Comparison of ENCODE assay signal across 13 cellular contexts in the genomic region with DNA sequence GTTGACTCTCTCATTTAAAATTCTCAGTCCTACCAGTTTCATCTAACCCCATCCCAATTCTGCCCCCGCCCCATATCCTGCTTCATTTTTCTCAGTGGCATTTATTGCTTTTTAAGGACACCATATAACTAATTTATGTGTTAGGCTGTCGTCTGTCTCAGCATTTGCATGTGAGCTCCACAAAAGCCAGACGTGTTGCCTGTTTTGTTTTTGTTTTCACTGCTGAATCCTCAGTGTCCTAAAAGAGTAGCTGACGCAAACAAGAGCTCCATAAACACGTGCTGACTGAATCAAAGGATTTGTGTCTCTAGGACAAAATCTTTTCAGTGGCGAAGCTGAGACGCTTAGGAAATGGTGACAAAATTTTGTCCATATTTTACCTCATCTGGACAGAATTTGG.
DNase-seq lines count a peak whose midpoint lies in the region; ATAC-seq and TF ChIP-seq lines count a peak whose summit lies in the region.
"Had no signal": no experiment of that assay in that cellular context is flagged by ENCODE, and none has a peak within 500 bp of the region (broad histone marks: within the 10 kb centered on the region; RNA-seq: fewer than 3 reads in every experiment).

No MANE protein-coding gene starts in this region.

- peak overlapping the region; percentile 56 for H2AFZ ChIP-seq in smooth muscle cell (ENCODE audit: low read depth)

- DNase-seq in COLO668 (lab: John Stamatoyannopoulos, UW; ENCODE audit: unreplicated experiment) (peak; percentile 52), mesendoderm (no peak), smooth muscle cell (lab: John Stamatoyannopoulos, UW; ENCODE audit: unreplicated experiment) (no peak), upper lobe of right lung (no peak), HUDEP-2 (lab: John Stamatoyannopoulos, UW; ENCODE audit: unreplicated experiment in 76 of 76) (no peak), NCI-H446 (lab: John Stamatoyannopoulos, UW) (no peak)
- DNase-seq: 8988T; AML-193; CD8-positive, alpha-beta memory T cell had no signal

- H3K9me3 ChIP-seq in smooth muscle cell (replicated peaks; ENCODE audit: low read depth) (no peaks in the 10 kb centered on the region), upper lobe of right lung (no peaks in the 10 kb centered on the region)
- H3K9me3 ChIP-seq: BLaER1 had no signal

- H3K4me1 ChIP-seq in mesendoderm (ENCODE audit: control insufficient read depth, low read depth, low read length) (no peaks in the 10 kb centered on the region), smooth muscle cell (ENCODE audit: low read depth) (peaks cover 17% of the 10 kb centered on the region), upper lobe of right lung (no peaks in the 10 kb centered on the region)

- no peak overlapping the region for H3K56ac ChIP-seq in mesendoderm (ENCODE audit: low read length)

- peaks cover 5% of the 10 kb centered on the region for H3F3A ChIP-seq in smooth muscle cell (ENCODE audit: low read depth)

- no peaks in the 10 kb centered on the region for H3K79me1 ChIP-seq in mesendoderm (ENCODE audit: low read length)

- no peak overlapping the region for H4K8ac ChIP-seq in mesendoderm (ENCODE audit: low read depth, low read length)

- no peak overlapping the region for H2AK5ac ChIP-seq in mesendoderm (ENCODE audit: low read length)

- WGBS in mesendoderm (ENCODE audit: extremely low coverage, insufficient coverage, low lambda C conversion rate), result no CpG with 5 or more reads among the region's 7 CpGs
- WGBS in smooth muscle cell (ENCODE audit: low lambda C conversion rate), result 27% methylated on average over 7 of the region's 7 CpGs

- H3K4me2 ChIP-seq in mesendoderm (ENCODE audit: low read length), result no peak overlapping the region
- H3K4me2 ChIP-seq in smooth muscle cell, result no peak overlapping the region
- H3K4me2 ChIP-seq: BLaER1 had no signal

- no peak overlapping the region for H3K4ac ChIP-seq in mesendoderm (ENCODE audit: low read depth, low read length)

- TF ChIP-seq CTCF in VCaP (conservative IDR thresholded peaks at IDR 0.05) (no peak), smooth muscle cell (IDR thresholded peaks at IDR 0.05; ENCODE audit: borderline replicate concordance, insufficient read depth, poor library complexity, severe bottlenecking) (no peak), upper lobe of right lung (IDR thresholded peaks at IDR 0.05) (no peak)

- H3K9ac ChIP-seq in mesendoderm (ENCODE audit: low read length), result no peak overlapping the region
- no peak overlapping the region for H3K9ac ChIP-seq in smooth muscle cell (ENCODE audit: low read depth)
- H3K9ac ChIP-seq: BLaER1 had no signal

- H4K5ac ChIP-seq in mesendoderm (ENCODE audit: low read length), result no peak overlapping the region

- H3K27ac ChIP-seq in VCaP (peak overlapping the region; percentile 49), mesendoderm (ENCODE audit: low read depth, low read length) (no peak overlapping the region), smooth muscle cell (ENCODE audit: low read depth) (no peak overlapping the region), upper lobe of right lung (no peak overlapping the region)
- H3K27ac ChIP-seq: BLaER1 had no signal

- intact Hi-C loops in upper lobe of right lung (cut with DNase I), result no loop called here

- H3K18ac ChIP-seq in mesendoderm (ENCODE audit: low read length), result no peak overlapping the region

- no peak overlapping the region for H3K23ac ChIP-seq in mesendoderm (ENCODE audit: low read length)

- no peaks in the 10 kb centered on the region for H3K27me3 ChIP-seq in mesendoderm (ENCODE audit: insufficient read depth, low read length, poor library complexity)
- no peaks in the 10 kb centered on the region for H3K27me3 ChIP-seq in smooth muscle cell (ENCODE audit: low read depth)
- no peaks in the 10 kb centered on the region for H3K27me3 ChIP-seq in upper lobe of right lung
- H3K27me3 ChIP-seq: BLaER1 had no signal

- H3K4me3 ChIP-seq in mesendoderm (ENCODE audit: low read length) (no peak overlapping the region), smooth muscle cell (no peak overlapping the region), upper lobe of right lung (no peak overlapping the region)
- H3K4me3 ChIP-seq: BLaER1 had no signal

- H2BK120ac ChIP-seq in mesendoderm (ENCODE audit: low read depth, low read length), result no peak overlapping the region

- H2BK15ac ChIP-seq in mesendoderm (replicated peaks; ENCODE audit: low read depth), result peak overlapping the region; percentile 59

- H3K36me3 ChIP-seq in mesendoderm (ENCODE audit: control insufficient read depth, insufficient read depth, low read length) (no peaks in the 10 kb centered on the region), smooth muscle cell (ENCODE audit: low read depth) (no peaks in the 10 kb centered on the region), upper lobe of right lung (no peaks in the 10 kb centered on the region)
- H3K36me3 ChIP-seq: BLaER1 had no signal

- no peaks in the 10 kb centered on the region for H4K20me1 ChIP-seq in smooth muscle cell (ENCODE audit: low read depth)
- H4K20me1 ChIP-seq: BLaER1 had no signal

- no peaks in the 10 kb centered on the region for H3K79me2 ChIP-seq in mesendoderm (ENCODE audit: control insufficient read depth, insufficient read depth, low read length)
- no peaks in the 10 kb centered on the region for H3K79me2 ChIP-seq in smooth muscle cell (ENCODE audit: low read depth)

- ATAC-seq in upper lobe of right lung, result no peak
- ATAC-seq: HCT116, HepG2 had no signal

- no peak overlapping the region for H2BK5ac ChIP-seq in mesendoderm (ENCODE audit: low read length)
